Comparison of ENCODE assay signal across 31 cellular contexts in genomic region chr6:107405002-107405401, GRCh38. TPM values are rescaled to one million over a fixed set of nuclear protein-coding genes. Genes with fewer than 3 reads are reported as not detected.
DNase-seq lines count a peak whose midpoint lies in the region; ATAC-seq and TF ChIP-seq lines count a peak whose summit lies in the region.
"Had no signal": no experiment of that assay in that cellular context is flagged by ENCODE, and none has a peak within 500 bp of the region (broad histone marks: within the 10 kb centered on the region; RNA-seq: fewer than 3 reads in every experiment).

No MANE protein-coding gene starts in this region.

- no peak overlapping the region for H3K4me3 Mint-ChIP-seq in activated T-cell treated with anti-CD3 and anti-CD28 coated beads, Interleukin-2, amount 50 U/mL, for 72 hours
- H3K4me3 Mint-ChIP-seq in activated T-cell treated with anti-CD3 and anti-CD28 coated beads, Interleukin-2, amount 50 U/mL, for 24 hours: no peak overlapping the region
- H3K4me3 Mint-ChIP-seq: B cell; CD14-positive monocyte; CD4-positive, alpha-beta T cell; CD4-positive, CD25-positive, alpha-beta regulatory T cell; CD8-positive, alpha-beta memory T cell; CD8-positive, alpha-beta T cell had no signal

- intact Hi-C loops in posterior vena cava (cut with DNase I): no loop called here

- H3K27ac Mint-ChIP-seq in activated T-cell treated with anti-CD3 and anti-CD28 coated beads, Interleukin-2, amount 50 U/mL, for 72 hours: peak overlapping the region; percentile 85
- no peak overlapping the region for H3K27ac Mint-ChIP-seq in activated T-cell treated with anti-CD3 and anti-CD28 coated beads, Interleukin-2, amount 50 U/mL, for 24 hours
- H3K27ac Mint-ChIP-seq: B cell; CD14-positive monocyte; CD4-positive, alpha-beta memory T cell; CD4-positive, alpha-beta T cell; CD4-positive, CD25-positive, alpha-beta regulatory T cell; CD8-positive, alpha-beta memory T cell; CD8-positive, alpha-beta T cell had no signal

- H3K36me3 ChIP-seq in HEK293 (ENCODE audit: control insufficient read depth in 2 of 2, insufficient read depth in 1 of 2, low read length in 2 of 2): no peaks in the 10 kb centered on the region
- H3K36me3 ChIP-seq: BE2C had no signal

- peaks cover 27 to 29% of the 10 kb centered on the region in 2 donors for H3K36me3 Mint-ChIP-seq in activated T-cell treated with anti-CD3 and anti-CD28 coated beads, Interleukin-2, amount 50 U/mL, for 72 hours (ENCODE audit: insufficient read depth in 2 of 2)
- peaks cover 65% of the 10 kb centered on the region for H3K36me3 Mint-ChIP-seq in activated T-cell treated with anti-CD3 and anti-CD28 coated beads, Interleukin-2, amount 50 U/mL, for 24 hours (ENCODE audit: low read depth)

- peaks cover 9 to 18% of the 10 kb centered on the region in 2 donors for H3K9me3 Mint-ChIP-seq in activated T-cell treated with anti-CD3 and anti-CD28 coated beads, Interleukin-2, amount 50 U/mL, for 72 hours
- peaks cover 26% of the 10 kb centered on the region for H3K9me3 Mint-ChIP-seq in activated T-cell treated with anti-CD3 and anti-CD28 coated beads, Interleukin-2, amount 50 U/mL, for 24 hours

- H3K4me1 Mint-ChIP-seq in activated T-cell treated with anti-CD3 and anti-CD28 coated beads, Interleukin-2, amount 50 U/mL, for 72 hours (ENCODE audit: low read depth): no peaks in the 10 kb centered on the region
- no peaks in the 10 kb centered on the region for H3K4me1 Mint-ChIP-seq in activated T-cell treated with anti-CD3 and anti-CD28 coated beads, Interleukin-2, amount 50 U/mL, for 24 hours (ENCODE audit: low read depth)
- H3K4me1 Mint-ChIP-seq: B cell had no signal

- no peaks in the 10 kb centered on the region for H3K27me3 Mint-ChIP-seq in activated T-cell treated with anti-CD3 and anti-CD28 coated beads, Interleukin-2, amount 50 U/mL, for 72 hours (ENCODE audit: low read depth)
- H3K27me3 Mint-ChIP-seq in activated T-cell treated with anti-CD3 and anti-CD28 coated beads, Interleukin-2, amount 50 U/mL, for 24 hours: no peaks in the 10 kb centered on the region
- H3K27me3 Mint-ChIP-seq: B cell; CD4-positive, alpha-beta memory T cell; CD4-positive, alpha-beta T cell; CD8-positive, alpha-beta memory T cell had no signal

- H3K4me3 ChIP-seq in HEK293 (ENCODE audit: low read depth, low read length): no peak overlapping the region
- H3K4me3 ChIP-seq: A549; BLaER1; BLaER1 treated with 17β-estradiol and CSF1 and Interleukin-3, amounts not matched to agents 10 nM and 100 nM had no signal

- POLR2A ChIA-PET in HEK293 (lab: Yijun Ruan, JAX): no interaction called here

- H3K9me3 ChIP-seq in HEK293 (ENCODE audit: control insufficient read depth, insufficient read depth, low read depth, low read length): no peaks in the 10 kb centered on the region
- H3K9me3 ChIP-seq: BE2C, Caco-2 had no signal

- ATAC-seq in activated T-cell treated with anti-CD3 and anti-CD28 coated beads, Interleukin-2, amount 50 U/mL, for 72 hours (replicated peaks in 1 of 2): no peak
- ATAC-seq: A549; CD8-positive, alpha-beta T cell had no signal

- 0 out of 2 replicates have a peak, but pooled peaks cover 4% of the 10 kb centered on the region for H3K4me1 ChIP-seq in HEK293 (ENCODE audit: control insufficient read depth, insufficient read depth, low read length)
- H3K4me1 ChIP-seq: A549; BE2C; BLaER1; BLaER1 treated with 17β-estradiol and CSF1 and Interleukin-3, amounts not matched to agents 10 nM and 100 nM; Caco-2 had no signal

- DNase-seq in activated T-cell treated with anti-CD3 and anti-CD28 coated beads, Interleukin-2, amount 50 U/mL, for 72 hours: no peak
- DNase-seq in activated T-cell treated with anti-CD3 and anti-CD28 coated beads, Interleukin-2, amount 50 U/mL, for 24 hours: no peak
- no peak for DNase-seq in posterior vena cava (ENCODE audit: low spot score)
- DNase-seq: 8988T; ACHN; AML-193; BE2C; C1 segment of cervical spinal cord; Caco-2; Calu3; CD4-positive, alpha-beta memory T cell; CD4-positive, alpha-beta T cell; CD4-positive, CD25-positive, alpha-beta regulatory T cell; CD8-positive, alpha-beta memory T cell; CD8-positive, alpha-beta T cell; COR-L47; DMS 273 treated with DMSO at 0.1 percent for 48 hours; DMS153; DMS53; DMS79; DMS79 treated with DMSO at 0.1 percent for 48 hours; DND-41; EL had no signal

- CTCF ChIA-PET in HEK293 (lab: Yijun Ruan, JAX): no interaction called here

- no peak for TF ChIP-seq CTCF in HEK293 (tag by site-specific recombination; IDR thresholded peaks at IDR 0.05)

- no peak overlapping the region for H3K27ac ChIP-seq in HEK293 (ENCODE audit: extremely low read depth, low read depth, low read length)
- H3K27ac ChIP-seq: 22Rv1; A549; BLaER1; BLaER1 treated with 17β-estradiol and CSF1 and Interleukin-3, amounts not matched to agents 10 nM and 100 nM; C4-2B had no signal

TF ChIP-seq in HEK293, 187 proteins besides CTCF, POLR2A, EP300 and RAD21:
- TF ChIP-seq ZNF549 (tag by site-specific recombination; IDR thresholded peaks at IDR 0.05) (0 out of 2 replicates have a peak, but pooled peaks have one; percentile 6), ZNF792 (tag by site-specific recombination; IDR thresholded peaks at IDR 0.05) (no peak), ZSCAN5A (tag by site-specific recombination; IDR thresholded peaks at IDR 0.05) (0 out of 2 replicates have a peak, but pooled peaks have one; percentile 39), ZNF514 (tag by site-specific recombination; IDR thresholded peaks at IDR 0.05) (no peak), SETDB1 (IDR thresholded peaks at IDR 0.05; ENCODE audit: insufficient read length, low read length) (peak; percentile 97), ZNF48 (tag by site-specific recombination; IDR thresholded peaks at IDR 0.05) (no peak)

RNA-seq across cellular contexts. Expression of gene PDSS2, which starts 54.4 kb away (rescaled TPM):
- 10 to 100 TPM; 12.1 to 14.3 TPM for total RNA-seq in activated T-cell treated with anti-CD3 and anti-CD28 coated beads, Interleukin-2, amount 50 U/mL, for 72 hours
- total RNA-seq in posterior vena cava: 10 to 100 TPM; 10.1 to 11.6 TPM
